In the genomic region with DNA sequence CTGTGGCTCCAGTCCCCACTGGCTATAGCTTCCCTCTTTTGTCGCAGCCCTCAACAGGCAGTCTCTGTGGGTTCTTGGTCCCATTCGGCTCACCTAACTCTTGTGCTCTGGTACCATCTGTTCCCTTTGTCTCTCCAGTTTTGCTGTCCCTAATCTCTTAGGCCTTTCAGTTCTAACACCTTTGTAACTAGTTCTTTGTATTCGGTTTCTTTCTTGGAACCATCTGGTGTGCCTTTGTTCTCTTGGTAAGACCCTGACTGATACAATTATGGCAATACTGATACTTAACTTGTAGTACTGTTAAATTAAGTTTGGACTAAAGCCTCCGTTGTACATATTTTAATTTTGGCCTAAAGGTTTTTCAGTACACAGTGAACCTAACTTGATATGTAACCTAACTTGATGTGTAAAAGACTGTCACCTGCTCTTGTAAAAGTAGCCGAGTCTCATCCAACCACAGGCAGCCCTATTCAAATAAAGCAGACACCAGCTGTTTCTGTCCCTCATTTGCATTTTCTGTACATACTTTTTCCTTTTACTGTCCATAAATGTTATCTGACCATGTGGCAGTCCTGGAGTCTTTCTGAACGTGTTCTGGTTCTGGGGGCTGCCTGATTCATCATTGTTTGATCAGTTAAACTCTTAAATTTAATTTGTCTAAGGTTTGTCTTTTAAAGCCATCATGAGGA, we compare ENCODE assay signal across 8 cellular contexts. TPM values are rescaled to one million over a fixed set of nuclear protein-coding genes. Genes with fewer than 3 reads are reported as not detected.
DNase-seq lines count a peak whose midpoint lies in the region; ATAC-seq and TF ChIP-seq lines count a peak whose summit lies in the region.

No MANE protein-coding gene starts in this region.

- H3K9me3 ChIP-seq in SK-N-SH = no peaks in the 10 kb centered on the region
- no peaks in the 10 kb centered on the region for H3K9me3 ChIP-seq in prostate gland
- no peaks in the 10 kb centered on the region for H3K9me3 ChIP-seq in gastrocnemius medialis

- H4K20me1 ChIP-seq in SK-N-SH (ENCODE audit: insufficient read depth) = no peaks in the 10 kb centered on the region

- H3K27me3 ChIP-seq in SK-N-SH (ENCODE audit: insufficient read depth) (no peaks in the 10 kb centered on the region), prostate gland (replicated peaks; ENCODE audit: insufficient read depth) (no peaks in the 10 kb centered on the region), gastrocnemius medialis (no peaks in the 10 kb centered on the region)

- no peak overlapping the region for H3K4me2 ChIP-seq in SK-N-SH

- no peak for ATAC-seq in SK-N-SH treated with all-trans-retinoic acid at 6 μM for 48 hours
- ATAC-seq in HG02623 (IDR thresholded peaks at IDR 0.05; ENCODE audit: unreplicated experiment) = peak; percentile 50
- ATAC-seq in gastrocnemius medialis = no peak

- H3K9me2 ChIP-seq in SK-N-SH = no peaks in the 10 kb centered on the region

- H3K4me1 ChIP-seq in SK-N-SH (ENCODE audit: control insufficient read depth in 1 of 2, insufficient read depth in 2 of 2, low read depth in 1 of 2, low read length in 1 of 2) = peaks cover 0 to 13% of the 10 kb centered on the region in 2 experiments; a peak in 3 of 4 replicates
- H3K4me1 ChIP-seq in prostate gland (replicated peaks) = peaks cover 4% of the 10 kb centered on the region
- H3K4me1 ChIP-seq in gastrocnemius medialis = peaks cover 0 to 7% of the 10 kb centered on the region in 2 donors

- DNase-seq in SK-N-SH (no peak), NCI-H146 (lab: John Stamatoyannopoulos, UW) (peak; percentile 35), prostate gland (ENCODE audit: low spot score) (no peak), KG1 (lab: John Stamatoyannopoulos, UW) (no peak), gastrocnemius medialis (no peak)
- no peak for DNase-seq in stimulated activated CD4-positive, alpha-beta T cell treated with anti-CD3 and anti-CD28 coated beads, Interleukin-4, amount 100 ng/mL, for 4 hours

- no peak for TF ChIP-seq CTCF in SK-N-SH (IDR thresholded peaks at IDR 0.05)
- TF ChIP-seq CTCF in prostate gland (IDR thresholded peaks at IDR 0.05) = no peak
- TF ChIP-seq CTCF in gastrocnemius medialis (IDR thresholded peaks at IDR 0.05 in 4 of 5, conservative IDR thresholded peaks at IDR 0.05 in 1 of 5) = no peak

- H3K36me3 ChIP-seq in SK-N-SH (replicated peaks in 1 of 2; ENCODE audit: control insufficient read depth in 1 of 2, insufficient read depth in 2 of 2, low read length in 1 of 2) = no peaks in the 10 kb centered on the region
- no peaks in the 10 kb centered on the region for H3K36me3 ChIP-seq in prostate gland
- H3K36me3 ChIP-seq in gastrocnemius medialis = no peaks in the 10 kb centered on the region

- H3K79me2 ChIP-seq in SK-N-SH (ENCODE audit: insufficient read depth) = peaks cover 1% of the 10 kb centered on the region

- POLR2A ChIA-PET in SK-N-SH (lab: Yijun Ruan, JAX) = no interaction called here

- TF ChIP-seq RAD21 in SK-N-SH (IDR thresholded peaks at IDR 0.05; ENCODE audit: low read length) = no peak

- no peak for TF ChIP-seq EP300 in SK-N-SH (IDR thresholded peaks at IDR 0.05; ENCODE audit: borderline replicate concordance in 1 of 2, low read depth in 1 of 2, low read length in 1 of 2)

- intact Hi-C loops in prostate gland (cut with DNase I) (no loop called here), gastrocnemius medialis (cut with DNase I; ENCODE audit: low total_unique reads) (loop anchor here (10.0 kb wide), 1 partner anchor 1298 kb away; the partner anchor contains the start of gene FARSB)

- WGBS in SK-N-SH (ENCODE audit: low lambda C conversion rate) = 68% methylated on average over 6 of the region's 6 CpGs
- WGBS in prostate gland = 61% methylated on average over 6 of the region's 6 CpGs

- H2AFZ ChIP-seq in SK-N-SH (ENCODE audit: low read depth) = no peak overlapping the region

- H3F3A ChIP-seq in SK-N-SH (replicated peaks; ENCODE audit: insufficient read depth) = no peaks in the 10 kb centered on the region

- H3K9ac ChIP-seq in SK-N-SH = no peak overlapping the region

- no peak for TF ChIP-seq POLR2A in prostate gland (IDR thresholded peaks at IDR 0.05)
- TF ChIP-seq POLR2A in gastrocnemius medialis (IDR thresholded peaks at IDR 0.05) = no peak

- CTCF ChIA-PET in SK-N-SH (lab: Yijun Ruan, JAX) = interaction anchor here (1.5 kb wide), 1 partner anchor 11 kb away, joined by 4 read pairs; no protein-coding TSS in a partner anchor

- H3K4me3 ChIP-seq in SK-N-SH (ENCODE audit: low read depth in 2 of 2, low read length in 1 of 2) (no peak overlapping the region), prostate gland (no peak overlapping the region), gastrocnemius medialis (no peak overlapping the region)

- H3K27ac ChIP-seq in SK-N-SH (ENCODE audit: low read depth in 2 of 2, low read length in 1 of 2) (peak overlapping the region in 1 of 2 experiments; percentile 62; a peak in 2 of 4 replicates), prostate gland (peak overlapping the region; percentile 2 to 69), gastrocnemius medialis (no peak overlapping the region)

- in situ Hi-C loops in gastrocnemius medialis (cut with MboI; ENCODE audit: low sequenced_read_pairs in 4 of 4) = loop anchor here in 3 of 4 donors (25.0 kb wide), 2 partner anchors 610 to 635 kb away; partner anchors contain the start of gene CUL3 (in 2 of the 3)

TF ChIP-seq in SK-N-SH, 30 proteins besides CTCF, POLR2A, EP300 and RAD21:
- TF ChIP-seq ELF1 (IDR thresholded peaks at IDR 0.05) = no peak
- peak; percentile 57 for TF ChIP-seq GATA2 (CRISPR knock-in tag; IDR thresholded peaks at IDR 0.05)
- TF ChIP-seq IRF3 (IDR thresholded peaks at IDR 0.05; ENCODE audit: low read depth, low read length) = no peak

TF ChIP-seq in SK-N-SH treated with all-trans-retinoic acid at 6 μM for 48 hours, 23 proteins besides CTCF, POLR2A, EP300 and RAD21 (continues in another document):
- TF ChIP-seq CSDC2 (CRISPR knock-in tag; IDR thresholded peaks at IDR 0.05) (no peak), TSHZ2 (CRISPR knock-in tag; IDR thresholded peaks at IDR 0.05) (no peak), ISL1 (CRISPR knock-in tag; IDR thresholded peaks at IDR 0.05) (no peak), RARB (CRISPR knock-in tag; IDR thresholded peaks at IDR 0.05) (no peak), SNAI2 (CRISPR knock-in tag; IDR thresholded peaks at IDR 0.05) (no peak), ZNF565 (CRISPR knock-in tag; conservative IDR thresholded peaks at IDR 0.05; ENCODE audit: low read depth) (no peak)
- TF ChIP-seq, protein P1, sequence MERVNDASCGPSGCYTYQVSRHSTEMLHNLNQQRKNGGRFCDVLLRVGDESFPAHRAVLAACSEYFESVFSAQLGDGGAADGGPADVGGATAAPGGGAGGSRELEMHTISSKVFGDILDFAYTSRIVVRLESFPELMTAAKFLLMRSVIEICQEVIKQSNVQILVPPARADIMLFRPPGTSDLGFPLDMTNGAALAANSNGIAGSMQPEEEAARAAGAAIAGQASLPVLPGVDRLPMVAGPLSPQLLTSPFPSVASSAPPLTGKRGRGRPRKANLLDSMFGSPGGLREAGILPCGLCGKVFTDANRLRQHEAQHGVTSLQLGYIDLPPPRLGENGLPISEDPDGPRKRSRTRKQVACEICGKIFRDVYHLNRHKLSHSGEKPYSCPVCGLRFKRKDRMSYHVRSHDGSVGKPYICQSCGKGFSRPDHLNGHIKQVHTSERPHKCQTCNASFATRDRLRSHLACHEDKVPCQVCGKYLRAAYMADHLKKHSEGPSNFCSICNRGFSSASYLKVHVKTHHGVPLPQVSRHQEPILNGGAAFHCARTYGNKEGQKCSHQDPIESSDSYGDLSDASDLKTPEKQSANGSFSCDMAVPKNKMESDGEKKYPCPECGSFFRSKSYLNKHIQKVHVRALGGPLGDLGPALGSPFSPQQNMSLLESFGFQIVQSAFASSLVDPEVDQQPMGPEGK (CRISPR knock-in tag; IDR thresholded peaks at IDR 0.05; ENCODE audit: borderline replicate concordance) = no peak

RNA-seq across cellular contexts. Expression of gene MRPL44, which starts 4.8 kb away (rescaled TPM):
- 12.9 and 14.5 TPM in 2 replicates for polyA plus RNA-seq in SK-N-SH (2012; rRNA removed)
- polyA plus RNA-seq in SK-N-SH (2012; cell fraction: cytosol; rRNA removed) = 19.2 and 20.2 TPM in 2 replicates
- 5.5 and 8.1 TPM in 2 replicates for polyA plus RNA-seq in SK-N-SH (2012; cell fraction: nucleus; rRNA removed)
- total RNA-seq in prostate gland (10 to 100 TPM; 33.1 to 33.5 TPM), gastrocnemius medialis (10 to 100 TPM; 25.8 to 40.6 (median 33.7) TPM)

RNA-seq across cellular contexts. Expression of gene WDFY1, which starts 7.3 kb away (rescaled TPM):
- 21.7 and 31.8 TPM in 2 replicates for polyA plus RNA-seq in SK-N-SH (2012; rRNA removed)
- polyA plus RNA-seq in SK-N-SH (2012; cell fraction: cytosol; rRNA removed) = 15.7 and 16.0 TPM in 2 replicates
- polyA plus RNA-seq in SK-N-SH (2012; cell fraction: nucleus; rRNA removed) = 65.9 and 69.2 TPM in 2 replicates
- total RNA-seq in prostate gland = 10 to 100 TPM; 38.8 to 42.9 TPM
- 10 to 100 TPM; 12.0 to 25.7 (median 17.1) TPM for total RNA-seq in gastrocnemius medialis

Comparison
In these comparisons a context has a peak if more than half of its experiments do, and no peak if none do; other contexts are left out.
1. H3K27ac ChIP-seq: peak in prostate gland (2 of 2); none in gastrocnemius medialis (0 of 4).